Comparison of ENCODE assay signal across 10 cellular contexts in genomic region chr5:168159425-168159824, GRCh38.
DNase-seq lines count a peak whose midpoint lies in the region; ATAC-seq and TF ChIP-seq lines count a peak whose summit lies in the region.
"Had no signal": no experiment of that assay in that cellular context is flagged by ENCODE, and none has a peak within 500 bp of the region (broad histone marks: within the 10 kb centered on the region; RNA-seq: fewer than 3 reads in every experiment).

No MANE protein-coding gene starts in this region.

- H3K4me2 ChIP-seq in H9 (ENCODE audit: insufficient read depth, insufficient read length, low read length) (no peak overlapping the region), hepatocyte (no peak overlapping the region)

- H3K36me3 Mint-ChIP-seq in H9 (ENCODE audit: insufficient read depth in 1 of 3, low read depth in 3 of 3) = no peaks in the 10 kb centered on the region
- H3K36me3 Mint-ChIP-seq: activated naive CD8-positive, alpha-beta T cell had no signal

- H2BK120ac ChIP-seq in H9 (ENCODE audit: low read depth, low read length, poor library complexity, severe bottlenecking) = no peak overlapping the region

- H3K23ac ChIP-seq in H9 (ENCODE audit: insufficient read length, low read depth, low read length) = no peak overlapping the region

- TF ChIP-seq CTCF in H9 (conservative IDR thresholded peaks at IDR 0.05) (no peak), hepatocyte (IDR thresholded peaks at IDR 0.05; ENCODE audit: poor library complexity) (no peak)

- no peak overlapping the region for H3K27ac Mint-ChIP-seq in H9
- H3K27ac Mint-ChIP-seq: activated naive CD8-positive, alpha-beta T cell had no signal

- no peak overlapping the region for H3K14ac ChIP-seq in H9 (ENCODE audit: insufficient read depth, low read length)

- H2AK5ac ChIP-seq in H9 (ENCODE audit: insufficient read length, low read length) = no peak overlapping the region

- H3K4me1 ChIP-seq in H9 (ENCODE audit: insufficient read depth, low read length) = 0 out of 2 replicates have a peak, but pooled peaks cover 2% of the 10 kb centered on the region
- H3K4me1 ChIP-seq in hepatocyte (ENCODE audit: insufficient read depth) = no peaks in the 10 kb centered on the region

- no peaks in the 10 kb centered on the region for H3K79me1 ChIP-seq in H9 (ENCODE audit: insufficient read depth, low read depth, low read length, poor library complexity, severe bottlenecking)

- no peak overlapping the region for H4K91ac ChIP-seq in H9 (ENCODE audit: insufficient read length, low read depth, low read length)

- no peaks in the 10 kb centered on the region for H3K9me2 ChIP-seq in hepatocyte (replicated peaks; ENCODE audit: insufficient read depth)

- no peaks in the 10 kb centered on the region for H3K23me2 ChIP-seq in H9 (ENCODE audit: insufficient read length, low read depth, low read length, poor library complexity, severe bottlenecking)

- H3K56ac ChIP-seq in H9 (ENCODE audit: insufficient read length, low read depth, low read length) = no peak overlapping the region

- H3K18ac ChIP-seq in H9 (ENCODE audit: insufficient read length, low read depth, low read length) = no peak overlapping the region

- H2BK5ac ChIP-seq in H9 (ENCODE audit: insufficient read length, low read length) = no peak overlapping the region

- no peak overlapping the region for H2BK20ac ChIP-seq in H9 (ENCODE audit: low read depth, low read length, poor library complexity, severe bottlenecking)

- no peak for ATAC-seq in GM21825 (IDR thresholded peaks at IDR 0.05; ENCODE audit: unreplicated experiment)

- no peak overlapping the region for H3T11ph ChIP-seq in H9 (ENCODE audit: low read length)

- H2BK15ac ChIP-seq in H9 (ENCODE audit: low read depth, low read length) = no peak overlapping the region

- no peak overlapping the region for H3K4me3 Mint-ChIP-seq in H9
- H3K4me3 Mint-ChIP-seq: activated naive CD8-positive, alpha-beta T cell had no signal

- H2BK12ac ChIP-seq in H9 (ENCODE audit: insufficient read length, low read depth, low read length) = no peak overlapping the region

- no peaks in the 10 kb centered on the region for H3K9me3 Mint-ChIP-seq in H9

- H3K36me3 ChIP-seq in hepatocyte (replicated peaks; ENCODE audit: insufficient read depth, low read depth) = no peaks in the 10 kb centered on the region

- H4K20me1 ChIP-seq in H9 (ENCODE audit: control insufficient read depth, insufficient read depth, insufficient read length) = no peaks in the 10 kb centered on the region
- H4K20me1 ChIP-seq in hepatocyte (ENCODE audit: insufficient read depth, poor library complexity, severe bottlenecking) = no peaks in the 10 kb centered on the region

- no peak overlapping the region for H3K4me3 ChIP-seq in hepatocyte

- no peak overlapping the region for H3K4ac ChIP-seq in H9 (ENCODE audit: low read depth, low read length)

- H3K79me2 ChIP-seq in H9 (ENCODE audit: insufficient read depth, low read length) (no peaks in the 10 kb centered on the region), hepatocyte (no peaks in the 10 kb centered on the region)

- H2AFZ ChIP-seq in H9 (ENCODE audit: low read length) (no peak overlapping the region), hepatocyte (no peak overlapping the region)

- H4K5ac ChIP-seq in H9 (ENCODE audit: insufficient read length, low read depth, low read length) = no peak overlapping the region

- peaks cover 30 to 36% of the 10 kb centered on the region in 2 experiments for H3K4me1 Mint-ChIP-seq in H9

- H3K27me3 ChIP-seq in H9 (ENCODE audit: insufficient read depth, low read length) (no peaks in the 10 kb centered on the region), hepatocyte (no peaks in the 10 kb centered on the region)

- H3K9me3 ChIP-seq in H9 (ENCODE audit: control insufficient read depth, low read depth, low read length) (no peaks in the 10 kb centered on the region), hepatocyte (ENCODE audit: low read depth) (no peaks in the 10 kb centered on the region)

- WGBS in H9 (ENCODE audit: extremely low coverage, insufficient read length, low lambda C conversion rate) = no CpG with 5 or more reads among the region's 3 CpGs
- 37% methylated on average over 3 of the region's 3 CpGs for WGBS in hepatocyte (ENCODE audit: low lambda C conversion rate, missing lambda C conversion rate)

- H4K8ac ChIP-seq in H9 (replicated peaks; ENCODE audit: insufficient read length, low read depth, low read length) = no peak overlapping the region

- peak; percentile 49 for DNase-seq in DMS53 treated with DMSO at 0.1 percent for 48 hours (lab: John Stamatoyannopoulos, UW; ENCODE audit: unreplicated experiment)
- DNase-seq in H9 = peak; percentile 80
- DNase-seq in NCI-H1417 (lab: John Stamatoyannopoulos, UW) = peak; percentile 18 to 92 (median 66)
- DNase-seq in hepatocyte (ENCODE audit: low spot score) = peak; percentile 53
- DNase-seq in activated CD4-positive, alpha-beta T cell treated with anti-CD3 and anti-CD28 coated beads, Interleukin-2, amount 50 U/mL, for 48 hours = no peak
- no peak for DNase-seq in A172 (ENCODE audit: low spot score)
- DNase-seq in NCI-H187 (lab: John Stamatoyannopoulos, UW) = no peak
- DNase-seq: DMS79 had no signal

- H3K27ac ChIP-seq in H9 (ENCODE audit: insufficient read length, low read depth, low read length) = no peak overlapping the region
- H3K27ac ChIP-seq in hepatocyte = no peak overlapping the region

- H3K9ac ChIP-seq in H9 (ENCODE audit: extremely low read depth, insufficient read length, low read length) = no peak overlapping the region

- no peaks in the 10 kb centered on the region for H3K27me3 Mint-ChIP-seq in H9 (ENCODE audit: low read depth)

Comparison
In these comparisons a context has a peak if more than half of its experiments do, and no peak if none do; other contexts are left out.
1. DNase-seq: peak in DMS53 treated with DMSO at 0.1 percent for 48 hours (single experiment), H9 (single experiment), NCI-H1417 (3 of 3) and hepatocyte (single experiment); none in activated CD4-positive, alpha-beta T cell treated with anti-CD3 and anti-CD28 coated beads, Interleukin-2, amount 50 U/mL, for 48 hours (0 of 2), A172 (single experiment) and NCI-H187 (0 of 2).